Comparison of ENCODE assay signal across 8 cellular contexts in genomic region chr4:80125252-80126177, GRCh38. TPM values are rescaled to one million over a fixed set of nuclear protein-coding genes. Genes with fewer than 3 reads are reported as not detected.
A peak's percentile ranks its signal among the peaks of the same experiment; 100 is the strongest.
DNase-seq lines count a peak whose midpoint lies in the region; ATAC-seq and TF ChIP-seq lines count a peak whose summit lies in the region.

No MANE protein-coding gene starts in this region.

- no peaks in the 10 kb centered on the region for H3K9me3 Mint-ChIP-seq in activated CD4-positive, alpha-beta memory T cell treated with anti-CD3 and anti-CD28 coated beads for 36 hours

- peaks cover 49% of the 10 kb centered on the region for H3K4me1 Mint-ChIP-seq in activated CD4-positive, alpha-beta memory T cell treated with anti-CD3 and anti-CD28 coated beads for 36 hours (ENCODE audit: low read depth)

- peak overlapping the region; percentile 28 for H3K4me3 Mint-ChIP-seq in activated CD4-positive, alpha-beta memory T cell treated with anti-CD3 and anti-CD28 coated beads for 36 hours

- H3K4me3 ChIP-seq in fibroblast of the aortic adventitia (ENCODE audit: low read depth, low read length), result no peak overlapping the region

- TF ChIP-seq CTCF in fibroblast of the aortic adventitia (IDR thresholded peaks at IDR 0.05; ENCODE audit: insufficient read depth, low read length), result peak; percentile 62

- DNase-seq in EH (ENCODE audit: low read depth) (peak; percentile 42), LoVo (ENCODE audit: low spot score) (peak; percentile 41), fibroblast of the aortic adventitia (ENCODE audit: low read depth) (peak; percentile 71), NCI-H146 treated with DMSO at 0.1 percent for 48 hours (lab: John Stamatoyannopoulos, UW; ENCODE audit: unreplicated experiment) (no peak), cortex of kidney (lab: John Stamatoyannopoulos, UW) (no peak)
- DNase-seq in activated CD4-positive, alpha-beta memory T cell treated with anti-CD3 and anti-CD28 coated beads for 36 hours, result peak; percentile 31
- peak; percentile 14 for DNase-seq in stimulated activated naive CD8-positive, alpha-beta T cell treated with anti-CD3 and anti-CD28 coated beads, Interleukin-15, Interleukin-2, amounts not matched to agents 100 U/mL and 50 U/mL, for 24 hours

- peak overlapping the region; percentile 70 for H3K27ac Mint-ChIP-seq in activated CD4-positive, alpha-beta memory T cell treated with anti-CD3 and anti-CD28 coated beads for 36 hours

- no peaks in the 10 kb centered on the region for H3K36me3 Mint-ChIP-seq in activated CD4-positive, alpha-beta memory T cell treated with anti-CD3 and anti-CD28 coated beads for 36 hours

- CTCF ChIA-PET in activated CD4-positive, alpha-beta memory T cell treated with anti-CD3 and anti-CD28 coated beads for 36 hours (lab: Charles Lee), result interaction anchor here (0.7 to 5.0 kb wide), 21 partner anchors 10 to 208 kb away, joined by 3 to 77 read pairs (median 6); no protein-coding TSS in a partner anchor

- intact Hi-C loops in activated CD4-positive, alpha-beta memory T cell treated with anti-CD3 and anti-CD28 coated beads for 36 hours (cut with micrococcal nuclease), result loop anchor here (1.0 to 2.0 kb wide), 7 partner anchors 14 to 208 kb away; no protein-coding TSS in a partner anchor

- no peaks in the 10 kb centered on the region for H3K27me3 Mint-ChIP-seq in activated CD4-positive, alpha-beta memory T cell treated with anti-CD3 and anti-CD28 coated beads for 36 hours

- ATAC-seq in GM21381 (IDR thresholded peaks at IDR 0.05; ENCODE audit: unreplicated experiment), result peak; percentile 52
- ATAC-seq in stimulated activated naive CD8-positive, alpha-beta T cell treated with anti-CD3 and anti-CD28 coated beads, Interleukin-15, Interleukin-2, amounts not matched to agents 100 U/mL and 50 U/mL, for 24 hours, result peak; percentile 87

- POLR2A ChIA-PET in activated CD4-positive, alpha-beta memory T cell treated with anti-CD3 and anti-CD28 coated beads for 36 hours (lab: Charles Lee), result interaction anchor here (2.0 to 3.7 kb wide), 2 partner anchors 47 to 48 kb away, joined by 9 to 19 read pairs; no protein-coding TSS in a partner anchor

RNA-seq across cellular contexts. Expression of gene ANTXR2, which starts 52.5 kb away (rescaled TPM):
- 10 to 100 TPM; 12.6 to 14.4 TPM for total RNA-seq in activated CD4-positive, alpha-beta memory T cell treated with anti-CD3 and anti-CD28 coated beads for 36 hours
- total RNA-seq in fibroblast of the aortic adventitia (ENCODE audit: low replicate concordance), result 183 and 271 TPM in 2 replicates

Comparison
In these comparisons a context has a peak if more than half of its experiments do, and no peak if none do; other contexts are left out.
1. DNase-seq: peak in EH (single experiment), LoVo (single experiment), activated CD4-positive, alpha-beta memory T cell treated with anti-CD3 and anti-CD28 coated beads for 36 hours (single experiment), fibroblast of the aortic adventitia (single experiment) and stimulated activated naive CD8-positive, alpha-beta T cell treated with anti-CD3 and anti-CD28 coated beads, Interleukin-15, Interleukin-2, amounts not matched to agents 100 U/mL and 50 U/mL, for 24 hours (single experiment); none in NCI-H146 treated with DMSO at 0.1 percent for 48 hours (single experiment) and cortex of kidney (single experiment).
2. RNA of gene ANTXR2, which starts 52.5 kb away (total RNA-seq): 183 to 271 TPM in fibroblast of the aortic adventitia; 12.6 to 14.4 TPM in activated CD4-positive, alpha-beta memory T cell treated with anti-CD3 and anti-CD28 coated beads for 36 hours; every median in the first group is over 10 times any median in the second.